Comparison of ENCODE assay signal across 7 cellular contexts in genomic region chr9:134065720-134066419, GRCh38. TPM values are rescaled to one million over a fixed set of nuclear protein-coding genes. Genes with fewer than 3 reads are reported as not detected.
DNase-seq lines count a peak whose midpoint lies in the region; ATAC-seq and TF ChIP-seq lines count a peak whose summit lies in the region.

No MANE protein-coding gene starts in this region.

- peak overlapping the region; percentile 30 for H3K27ac ChIP-seq in substantia nigra (ENCODE audit: low read depth, low read length, poor library complexity, severe bottlenecking)

- H3K4me3 ChIP-seq in MG63: peak overlapping the region; percentile 72

- peak overlapping the region; percentile 96 for H3K4me3 Mint-ChIP-seq in endothelial cell (ENCODE audit: unreplicated experiment)
- H3K4me3 Mint-ChIP-seq in naive thymus-derived CD8-positive, alpha-beta T cell: peak overlapping the region; percentile 85 to 94 (median 90)

- TF ChIP-seq CTCF in endothelial cell (IDR thresholded peaks at IDR 0.05; ENCODE audit: unreplicated experiment): no peak

- peak overlapping the region; percentile 81 for H3K27ac Mint-ChIP-seq in endothelial cell (ENCODE audit: unreplicated experiment)
- peak overlapping the region; percentile 77 to 91 (median 90) for H3K27ac Mint-ChIP-seq in naive thymus-derived CD8-positive, alpha-beta T cell

- H3K36me3 ChIP-seq in MG63: peaks cover 5% of the 10 kb centered on the region

- no peaks in the 10 kb centered on the region for H3K9me3 Mint-ChIP-seq in endothelial cell (ENCODE audit: unreplicated experiment)
- no peaks in the 10 kb centered on the region for H3K9me3 Mint-ChIP-seq in naive thymus-derived CD8-positive, alpha-beta T cell

- peak; percentile 32 for TF ChIP-seq POLR2A in GM18526 (IDR thresholded peaks at IDR 0.05; ENCODE audit: extremely low read depth, insufficient read length)

- DNase-seq in MG63: peak; percentile 35
- DNase-seq in activated CD4-positive, alpha-beta T cell treated with anti-CD3 and anti-CD28 coated beads, Interleukin-2, amount 50 U/mL, for 48 hours: peak; percentile 63 to 75
- no peak for DNase-seq in endothelial cell (ENCODE audit: low spot score)
- DNase-seq in naive thymus-derived CD8-positive, alpha-beta T cell: peak in 8 of 10 donors; percentile 28 to 73 (median 42)
- DNase-seq in substantia nigra (lab: John Stamatoyannopoulos, UW): peak in 1 of 49 donors; percentile 27
- DNase-seq in DMS53 (lab: John Stamatoyannopoulos, UW): no peak

- peaks cover 15% of the 10 kb centered on the region for H3K4me1 Mint-ChIP-seq in endothelial cell (ENCODE audit: unreplicated experiment)
- peaks cover 20 to 54% (median 50%) of the 10 kb centered on the region in 4 donors for H3K4me1 Mint-ChIP-seq in naive thymus-derived CD8-positive, alpha-beta T cell

- H3K9me3 ChIP-seq in MG63: no peaks in the 10 kb centered on the region

- POLR2A ChIA-PET in naive thymus-derived CD8-positive, alpha-beta T cell (lab: Charles Lee): interaction anchor here (0.6 to 1.9 kb wide), 4 partner anchors 40 to 1845 kb away, joined by 3 to 9 read pairs (median 4); partner anchors contain the start of gene BRD3OS

- peaks cover 7% of the 10 kb centered on the region for H3K27me3 Mint-ChIP-seq in endothelial cell (ENCODE audit: unreplicated experiment)
- H3K27me3 Mint-ChIP-seq in naive thymus-derived CD8-positive, alpha-beta T cell: peaks cover 0 to 9% (median 4%) of the 10 kb centered on the region in 5 donors

- no peaks in the 10 kb centered on the region for H3K36me3 Mint-ChIP-seq in endothelial cell (ENCODE audit: low read depth, unreplicated experiment)
- no peaks in the 10 kb centered on the region for H3K36me3 Mint-ChIP-seq in naive thymus-derived CD8-positive, alpha-beta T cell

- H3K27me3 ChIP-seq in MG63: no peaks in the 10 kb centered on the region; the same call in 1 of the 2 replicates

- ATAC-seq in naive thymus-derived CD8-positive, alpha-beta T cell: peak in 1 of 2 donors; percentile 19

RNA-seq across cellular contexts. Expression of gene BRD3, which starts 2.0 kb away (rescaled TPM):
- total RNA-seq in MG63 (2014; rRNA removed; shearing (Covaris generic); ENCODE audit: low replicate concordance): 3.1 and 5.0 TPM in 2 replicates
- 56.2 TPM for total RNA-seq in endothelial cell (ENCODE audit: unreplicated experiment)
- 10 to 100 TPM; 44.8 to 49.0 TPM for total RNA-seq in naive thymus-derived CD8-positive, alpha-beta T cell
- polyA plus RNA-seq in naive thymus-derived CD8-positive, alpha-beta T cell: 10 to 100 TPM; 13.1 to 30.9 (median 27.8) TPM

RNA-seq across cellular contexts. Expression of gene BRD3OS, which starts 40.6 kb away (rescaled TPM):
- total RNA-seq in MG63 (2014; rRNA removed; shearing (Covaris generic); ENCODE audit: low replicate concordance): 7.8 and 18.6 TPM in 2 replicates
- 11.4 TPM for total RNA-seq in endothelial cell (ENCODE audit: unreplicated experiment)
- 10 to 100 TPM; 13.8 to 16.8 TPM for total RNA-seq in naive thymus-derived CD8-positive, alpha-beta T cell
- 10 to 100 TPM; 20.8 to 28.6 (median 25.2) TPM for polyA plus RNA-seq in naive thymus-derived CD8-positive, alpha-beta T cell

Comparison
In these comparisons a context has a peak if more than half of its experiments do, and no peak if none do; other contexts are left out.
1. DNase-seq: peak in MG63 (single experiment), activated CD4-positive, alpha-beta T cell treated with anti-CD3 and anti-CD28 coated beads, Interleukin-2, amount 50 U/mL, for 48 hours (2 of 2) and naive thymus-derived CD8-positive, alpha-beta T cell (8 of 10); none in endothelial cell (single experiment) and DMS53 (single experiment).